8 cellular contexts compared by ENCODE assay signal in genomic region chr19:3065675-3066357, GRCh38.
DNase-seq lines count a peak whose midpoint lies in the region; ATAC-seq lines count a peak whose summit lies in the region.
"Had no signal": no experiment of that assay in that cellular context is flagged by ENCODE, and none has a peak within 500 bp of the region (broad histone marks: within the 10 kb centered on the region; RNA-seq: fewer than 3 reads in every experiment).

No MANE protein-coding gene starts in this region.

- DNase-seq in NCI-H1417 treated with DMSO at 0.1 percent for 48 hours (lab: John Stamatoyannopoulos, UW), result peak; percentile 64
- no peak for DNase-seq in NCI-H1930 (lab: John Stamatoyannopoulos, UW)
- DNase-seq: HCEC 1CT had no signal

- no peak overlapping the region for H3K4me3 ChIP-seq in mucosa of stomach (ENCODE audit: low read length)

- H3K9ac ChIP-seq in mucosa of stomach (ENCODE audit: low read length), result peak overlapping the region; percentile 55

- H3K9me3 ChIP-seq in mucosa of stomach (ENCODE audit: control insufficient read depth, low read length), result no peaks in the 10 kb centered on the region

- H3K4me1 ChIP-seq in mucosa of stomach (ENCODE audit: control insufficient read depth, insufficient read depth, low read length), result peaks cover 25% of the 10 kb centered on the region

- H3K36me3 ChIP-seq in mucosa of stomach (ENCODE audit: control insufficient read depth, insufficient read depth, low read length), result no peaks in the 10 kb centered on the region

- ATAC-seq in GM18511 (IDR thresholded peaks at IDR 0.05; ENCODE audit: unreplicated experiment), result peak; percentile 60
- ATAC-seq in GM21723 (IDR thresholded peaks at IDR 0.05; ENCODE audit: unreplicated experiment), result peak; percentile 39
- ATAC-seq in GM21360 (IDR thresholded peaks at IDR 0.05; ENCODE audit: unreplicated experiment), result no peak
- no peak for ATAC-seq in HG02852 (IDR thresholded peaks at IDR 0.05; ENCODE audit: unreplicated experiment)

- no peaks in the 10 kb centered on the region for H3K27me3 ChIP-seq in mucosa of stomach (ENCODE audit: control insufficient read depth, insufficient read depth, low read length)

Comparison
In these comparisons a context has a peak if more than half of its experiments do, and no peak if none do; other contexts are left out.
1. ATAC-seq: peak in GM18511 (single experiment) and GM21723 (single experiment); none in GM21360 (single experiment) and HG02852 (single experiment).